ENCODE assay signal across 18 cellular contexts in genomic region chr17:75535871-75536270, GRCh38. TPM values are rescaled to one million over a fixed set of nuclear protein-coding genes. Genes with fewer than 3 reads are reported as not detected.
DNase-seq lines count a peak whose midpoint lies in the region; ATAC-seq and TF ChIP-seq lines count a peak whose summit lies in the region.
"Had no signal": no experiment of that assay in that cellular context is flagged by ENCODE, and none has a peak within 500 bp of the region (broad histone marks: within the 10 kb centered on the region; RNA-seq: fewer than 3 reads in every experiment).

No MANE protein-coding gene starts in this region.

- no peak overlapping the region for H3K4me2 ChIP-seq in PC-9

- CTCF ChIA-PET in activated CD8-positive, alpha-beta memory T cell treated with anti-CD3 and anti-CD28 coated beads, Interleukin-2, amount 10 ng/mL, durations not matched to agents 7 days and 5 days (lab: Charles Lee), result interaction anchor here (1.0 to 3.3 kb wide), 6 partner anchors 11 to 131 kb away, joined by 4 to 27 read pairs (median 4); partner anchors contain the start of genes LLGL2, RECQL5, SAP30BP and TMEM94
- CTCF ChIA-PET in activated CD4-positive, alpha-beta memory T cell treated with anti-CD3 and anti-CD28 coated beads, Interleukin-2, amount 10 ng/mL, durations not matched to agents 7 days and 5 days (lab: Charles Lee), result interaction anchor here (1.3 to 2.5 kb wide), 6 partner anchors 11 to 65 kb away, joined by 5 to 11 read pairs (median 7); partner anchors contain the start of genes LLGL2 and TSEN54
- CTCF ChIA-PET in PC-9 (lab: Charles Lee), result no interaction called here

- H3K27me3 ChIP-seq in stomach (no peaks in the 10 kb centered on the region), PC-9 (ENCODE audit: insufficient read depth, low read depth) (no peaks in the 10 kb centered on the region)

- WGBS in stomach, 5 donors, result 79 to 82% (median 81%) methylated on average over 8 of the region's 8 CpGs

- no peak overlapping the region for H2AFZ ChIP-seq in PC-9

- no peak for TF ChIP-seq EP300 in stomach (IDR thresholded peaks at IDR 0.05)

- peaks cover 25% of the 10 kb centered on the region for H3K79me2 ChIP-seq in PC-9 (ENCODE audit: low read depth)

- H3K36me3 ChIP-seq in stomach, result peaks cover 0 to 31% (median 10%) of the 10 kb centered on the region in 4 donors
- H3K36me3 ChIP-seq in PC-9 (ENCODE audit: low read depth), result peaks cover 4% of the 10 kb centered on the region; the same call in 1 of the 2 replicates

- H4K20me1 ChIP-seq in PC-9 (ENCODE audit: insufficient read depth), result no peaks in the 10 kb centered on the region

- H3K36me3 Mint-ChIP-seq in activated CD8-positive, alpha-beta memory T cell treated with anti-CD3 and anti-CD28 coated beads, Interleukin-2, amount 10 ng/mL, durations not matched to agents 7 days and 5 days, result no peaks in the 10 kb centered on the region
- peaks cover 7% of the 10 kb centered on the region for H3K36me3 Mint-ChIP-seq in activated CD4-positive, alpha-beta memory T cell treated with anti-CD3 and anti-CD28 coated beads, Interleukin-2, amount 10 ng/mL, durations not matched to agents 7 days and 5 days (ENCODE audit: low read depth)
- peaks cover 5 to 12% (median 7%) of the 10 kb centered on the region in 3 donors for H3K36me3 Mint-ChIP-seq in immature natural killer cell
- H3K36me3 Mint-ChIP-seq: CD14-positive monocyte, naive B cell had no signal

- H3K9me3 ChIP-seq in stomach, result no peaks in the 10 kb centered on the region
- H3K9me3 ChIP-seq in PC-9 (ENCODE audit: insufficient read depth, low read depth), result no peaks in the 10 kb centered on the region

- peaks cover 15% of the 10 kb centered on the region; the same call in 1 of the 2 replicates for H3F3A ChIP-seq in PC-9 (ENCODE audit: insufficient read depth, low read depth)

- no peaks in the 10 kb centered on the region for H3K9me2 ChIP-seq in PC-9 (ENCODE audit: insufficient read depth)

- BruUV-seq in PC-9 (replicated peaks; lab: Mats Ljungman, UMichigan), result no TSS peak

- H3K4me3 ChIP-seq in stomach (no peak overlapping the region), PC-9 (no peak overlapping the region)
- H3K4me3 ChIP-seq: skin epidermis had no signal

- POLR2A ChIA-PET in activated CD4-positive, alpha-beta memory T cell treated with anti-CD3 and anti-CD28 coated beads, Interleukin-2, amount 10 ng/mL, durations not matched to agents 7 days and 5 days (lab: Charles Lee), result interaction anchor here (0.7 to 3.5 kb wide), 13 partner anchors 8 to 274 kb away, joined by 3 to 45 read pairs (median 4); partner anchors contain the start of genes LLGL2, TMEM94 and TSEN54
- POLR2A ChIA-PET in PC-9 (lab: Charles Lee; ENCODE audit: unreplicated experiment), result no interaction called here

- H3K4me1 Mint-ChIP-seq in activated CD8-positive, alpha-beta memory T cell treated with anti-CD3 and anti-CD28 coated beads, Interleukin-2, amount 10 ng/mL, durations not matched to agents 7 days and 5 days, result peaks cover 30% of the 10 kb centered on the region
- peaks cover 30% of the 10 kb centered on the region for H3K4me1 Mint-ChIP-seq in activated CD4-positive, alpha-beta memory T cell treated with anti-CD3 and anti-CD28 coated beads, Interleukin-2, amount 10 ng/mL, durations not matched to agents 7 days and 5 days
- H3K4me1 Mint-ChIP-seq in immature natural killer cell, result peaks cover 53 to 59% of the 10 kb centered on the region in 2 donors

- no peaks in the 10 kb centered on the region for H3K9me3 Mint-ChIP-seq in activated CD8-positive, alpha-beta memory T cell treated with anti-CD3 and anti-CD28 coated beads, Interleukin-2, amount 10 ng/mL, durations not matched to agents 7 days and 5 days (ENCODE audit: low read depth)
- H3K9me3 Mint-ChIP-seq in activated CD4-positive, alpha-beta memory T cell treated with anti-CD3 and anti-CD28 coated beads, Interleukin-2, amount 10 ng/mL, durations not matched to agents 7 days and 5 days, result no peaks in the 10 kb centered on the region
- no peaks in the 10 kb centered on the region for H3K9me3 Mint-ChIP-seq in immature natural killer cell
- H3K9me3 Mint-ChIP-seq: CD14-positive monocyte, naive B cell had no signal

- H3K27ac ChIP-seq in stomach, result peak overlapping the region; percentile 1 to 76 (median 38)
- no peak overlapping the region for H3K27ac ChIP-seq in PC-9

- no peaks in the 10 kb centered on the region for H3K27me3 Mint-ChIP-seq in activated CD8-positive, alpha-beta memory T cell treated with anti-CD3 and anti-CD28 coated beads, Interleukin-2, amount 10 ng/mL, durations not matched to agents 7 days and 5 days
- no peaks in the 10 kb centered on the region for H3K27me3 Mint-ChIP-seq in activated CD4-positive, alpha-beta memory T cell treated with anti-CD3 and anti-CD28 coated beads, Interleukin-2, amount 10 ng/mL, durations not matched to agents 7 days and 5 days
- H3K27me3 Mint-ChIP-seq in immature natural killer cell (ENCODE audit: low read depth in 3 of 3), result peaks cover 0 to 11% (median 9%) of the 10 kb centered on the region in 3 donors
- H3K27me3 Mint-ChIP-seq: naive B cell had no signal

- H3K4me1 ChIP-seq in stomach (peaks cover 29 to 87% (median 58%) of the 10 kb centered on the region in 4 donors), PC-9 (replicated peaks; ENCODE audit: insufficient read depth) (peaks cover 17% of the 10 kb centered on the region)

- DNase-seq in activated CD8-positive, alpha-beta memory T cell treated with anti-CD3 and anti-CD28 coated beads, Interleukin-2, amount 10 ng/mL, durations not matched to agents 7 days and 5 days, result no peak
- DNase-seq in activated CD8-positive, alpha-beta memory T cell treated with anti-CD3 and anti-CD28 coated beads, Interleukin-2, amount 50 U/mL, for 4 hours, result no peak
- no peak for DNase-seq in activated CD4-positive, alpha-beta memory T cell treated with anti-CD3 and anti-CD28 coated beads, Interleukin-2, amount 10 ng/mL, durations not matched to agents 7 days and 5 days
- DNase-seq in immature natural killer cell (peak in 1 of 3 donors; percentile 19), stomach (no peak), PC-9 (no peak), NCI-H69 (lab: John Stamatoyannopoulos, UW) (no peak)
- DNase-seq in activated effector memory CD4-positive, alpha-beta T cell treated with anti-CD3 and anti-CD28 coated beads, Interleukin-2, amount 50 U/mL, for 16 hours, result no peak
- DNase-seq: amygdala, caudate nucleus, DMS79, naive B cell, NCI-H1105 treated with DMSO at 0.1 percent for 48 hours, NCI-H524 treated with DMSO at 0.1 percent for 48 hours, posterior cingulate gyrus, T-helper 9 cell had no signal

- no peak overlapping the region for H3K4me3 Mint-ChIP-seq in activated CD8-positive, alpha-beta memory T cell treated with anti-CD3 and anti-CD28 coated beads, Interleukin-2, amount 10 ng/mL, durations not matched to agents 7 days and 5 days
- peak overlapping the region; percentile 21 for H3K4me3 Mint-ChIP-seq in activated CD4-positive, alpha-beta memory T cell treated with anti-CD3 and anti-CD28 coated beads, Interleukin-2, amount 10 ng/mL, durations not matched to agents 7 days and 5 days
- H3K4me3 Mint-ChIP-seq in immature natural killer cell, result peak overlapping the region; percentile 78 to 96 (median 88)
- H3K4me3 Mint-ChIP-seq: CD14-positive monocyte had no signal

- no peak for TF ChIP-seq POLR2A in stomach (IDR thresholded peaks at IDR 0.05)

- peak overlapping the region; percentile 88 for H3K27ac Mint-ChIP-seq in activated CD8-positive, alpha-beta memory T cell treated with anti-CD3 and anti-CD28 coated beads, Interleukin-2, amount 10 ng/mL, durations not matched to agents 7 days and 5 days
- H3K27ac Mint-ChIP-seq in activated CD4-positive, alpha-beta memory T cell treated with anti-CD3 and anti-CD28 coated beads, Interleukin-2, amount 10 ng/mL, durations not matched to agents 7 days and 5 days, result peak overlapping the region; percentile 98
- peak overlapping the region; percentile 92 to 99 (median 98) for H3K27ac Mint-ChIP-seq in immature natural killer cell

- no peak for ATAC-seq in activated CD8-positive, alpha-beta memory T cell treated with anti-CD3 and anti-CD28 coated beads, Interleukin-2, amount 10 ng/mL, durations not matched to agents 7 days and 5 days

- intact Hi-C loops in stomach (cut with DNase I; ENCODE audit: low total_unique reads), result loop anchor here (10.0 kb wide), 1 partner anchor 49 kb away; the partner anchor contains the start of gene MYO15B
- intact Hi-C loops in PC-9 (cut with micrococcal nuclease; ENCODE audit: unreplicated experiment), result no loop called here

- no peak for TF ChIP-seq CTCF in stomach (IDR thresholded peaks at IDR 0.05)
- TF ChIP-seq CTCF in PC-9 (conservative IDR thresholded peaks at IDR 0.05), result no peak

RNA-seq across cellular contexts. Expression of gene LLGL2, which starts 10.4 kb away (rescaled TPM):
- total RNA-seq in activated CD8-positive, alpha-beta memory T cell treated with anti-CD3 and anti-CD28 coated beads, Interleukin-2, amount 10 ng/mL, durations not matched to agents 7 days and 5 days, result 10 to 100 TPM; 15.7 to 30.5 TPM
- total RNA-seq in activated CD4-positive, alpha-beta memory T cell treated with anti-CD3 and anti-CD28 coated beads, Interleukin-2, amount 10 ng/mL, durations not matched to agents 7 days and 5 days, result 10 to 100 TPM; 25.9 to 27.8 TPM
- polyA plus RNA-seq in immature natural killer cell (100 to 1,000 TPM in 1 of 3 donors, 10 to 100 TPM in 2; 81.2 to 137 (median 84.4) TPM), stomach (100 to 1,000 TPM; 144 to 199 (median 184) TPM)
- total RNA-seq in stomach (100 to 1,000 TPM in 4 of 5 donors, 10 to 100 TPM in 1; 72.3 to 565 (median 165) TPM), PC-9 (2021) (138 and 156 TPM in 2 replicates)

RNA-seq across cellular contexts. Expression of gene TSEN54, which starts 19.5 kb away (rescaled TPM):
- total RNA-seq in activated CD8-positive, alpha-beta memory T cell treated with anti-CD3 and anti-CD28 coated beads, Interleukin-2, amount 10 ng/mL, durations not matched to agents 7 days and 5 days, result 10 to 100 TPM; 92.0 to 97.7 TPM
- total RNA-seq in activated CD4-positive, alpha-beta memory T cell treated with anti-CD3 and anti-CD28 coated beads, Interleukin-2, amount 10 ng/mL, durations not matched to agents 7 days and 5 days, result 10 to 100 TPM; 55.6 to 60.5 TPM
- polyA plus RNA-seq in immature natural killer cell, result 100 to 1,000 TPM; 205 to 238 (median 209) TPM
- 100 to 1,000 TPM in 2 of 5 donors, 10 to 100 TPM in 3; 13.2 to 219 (median 48.1) TPM for total RNA-seq in stomach
- polyA plus RNA-seq in stomach, result 10 to 100 TPM; 20.8 to 49.7 (median 36.2) TPM
- 42.6 and 45.1 TPM in 2 replicates for total RNA-seq in PC-9 (2021)

RNA-seq across cellular contexts. Expression of gene CASKIN2, which starts 20.5 kb away (rescaled TPM):
- total RNA-seq in activated CD8-positive, alpha-beta memory T cell treated with anti-CD3 and anti-CD28 coated beads, Interleukin-2, amount 10 ng/mL, durations not matched to agents 7 days and 5 days, result 1 to 10 TPM; 2.3 to 4.5 TPM
- total RNA-seq in activated CD4-positive, alpha-beta memory T cell treated with anti-CD3 and anti-CD28 coated beads, Interleukin-2, amount 10 ng/mL, durations not matched to agents 7 days and 5 days, result 1 to 10 TPM; 1.5 to 1.9 TPM
- polyA plus RNA-seq in immature natural killer cell (not detected), stomach (1 to 10 TPM; 5.4 to 9.3 (median 8.8) TPM)
- total RNA-seq in stomach (10 to 100 TPM in 4 of 5 donors, 1 to 10 TPM in 1; 9.0 to 27.4 (median 15.6) TPM), PC-9 (2021) (24.4 and 25.4 TPM in 2 replicates)
- polyA plus RNA-seq: CD14-positive monocyte had no signal

RNA-seq across cellular contexts. Expression of gene MYO15B, which starts 51.7 kb away (rescaled TPM):
- 10 to 100 TPM; 12.4 to 25.6 TPM for total RNA-seq in activated CD8-positive, alpha-beta memory T cell treated with anti-CD3 and anti-CD28 coated beads, Interleukin-2, amount 10 ng/mL, durations not matched to agents 7 days and 5 days
- total RNA-seq in activated CD4-positive, alpha-beta memory T cell treated with anti-CD3 and anti-CD28 coated beads, Interleukin-2, amount 10 ng/mL, durations not matched to agents 7 days and 5 days, result 10 to 100 TPM; 11.3 to 13.7 TPM
- polyA plus RNA-seq in immature natural killer cell (1 to 10 TPM in 2 of 3 donors, under 1 TPM in 1; 0.76 to 3.0 (median 2.6) TPM), stomach (10 to 100 TPM; 67.7 to 82.3 (median 68.5) TPM)
- total RNA-seq in stomach (100 to 1,000 TPM; 138 to 515 (median 186) TPM), PC-9 (2021) (53.5 and 79.7 TPM in 2 replicates)
